Comparison of ENCODE assay signal across 10 cellular contexts in the genomic region with DNA sequence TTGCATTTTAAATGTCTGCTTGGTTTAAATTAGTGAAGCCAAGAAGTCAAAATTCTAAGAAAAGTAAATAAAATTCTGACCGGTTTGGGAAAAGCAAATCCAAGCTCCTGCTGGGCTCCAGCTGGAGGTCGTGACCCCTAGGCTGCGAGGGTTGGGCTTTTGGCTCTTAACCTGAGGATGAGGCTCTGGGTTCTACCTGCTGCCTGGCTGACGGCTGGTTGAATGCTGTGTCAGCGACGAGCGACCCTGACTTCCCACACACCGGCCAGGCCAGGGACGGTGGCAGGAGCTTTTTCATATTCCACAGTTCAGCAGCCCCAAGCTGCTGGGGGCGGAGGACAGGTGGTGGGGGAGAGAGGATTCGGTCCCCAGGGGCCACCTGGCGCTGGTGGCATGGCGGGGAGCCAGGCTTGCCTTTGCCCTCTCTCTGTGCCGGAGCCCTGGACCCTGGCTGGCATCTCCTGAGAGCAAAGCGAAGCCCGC. TPM values are rescaled to one million over a fixed set of nuclear protein-coding genes. Genes with fewer than 3 reads are reported as not detected.
DNase-seq lines count a peak whose midpoint lies in the region; ATAC-seq, FAIRE-seq and TF ChIP-seq lines count a peak whose summit lies in the region.
"Had no signal": no experiment of that assay in that cellular context is flagged by ENCODE, and none has a peak within 500 bp of the region (broad histone marks: within the 10 kb centered on the region; RNA-seq: fewer than 3 reads in every experiment).

No MANE protein-coding gene starts in this region.

- no peaks in the 10 kb centered on the region for H4K20me1 ChIP-seq in osteoblast (ENCODE audit: insufficient read depth, low read length)

- no peak for ATAC-seq in HG03469 (IDR thresholded peaks at IDR 0.05; ENCODE audit: unreplicated experiment)
- ATAC-seq in GM18909 (IDR thresholded peaks at IDR 0.05; ENCODE audit: poor library complexity, unreplicated experiment): no peak
- no peak for ATAC-seq in GM19467 (IDR thresholded peaks at IDR 0.05; ENCODE audit: unreplicated experiment)

- no peak overlapping the region for H3K27ac ChIP-seq in osteoblast (ENCODE audit: low read depth, low read length)

- FAIRE-seq in D721Med (lab: Jason Lieb, UNC): no peak

- DNase-seq in Calu3 (no peak), NCI-H2171 treated with DMSO at 0.1 percent for 48 hours (lab: John Stamatoyannopoulos, UW) (peak; percentile 61), epithelial cell of proximal tubule (ENCODE audit: low read depth) (no peak), osteoblast (ENCODE audit: insufficient read length, low spot score, missing footprints) (peak; percentile 75), D721Med (ENCODE audit: insufficient read length, low spot score) (no peak)
- DNase-seq: GDM1 had no signal

- peak overlapping the region; percentile 92 for H3K4me2 ChIP-seq in osteoblast (ENCODE audit: insufficient read depth, low read length)

- peaks cover 67% of the 10 kb centered on the region for H3K27me3 Mint-ChIP-seq in Calu3 (ENCODE audit: unreplicated experiment)

- TF ChIP-seq CTCF in Calu3 (IDR thresholded peaks at IDR 0.05; ENCODE audit: unreplicated experiment): no peak
- TF ChIP-seq CTCF in epithelial cell of proximal tubule (conservative IDR thresholded peaks at IDR 0.05; ENCODE audit: low read depth, low read length): no peak
- TF ChIP-seq CTCF in osteoblast (IDR thresholded peaks at IDR 0.05; ENCODE audit: extremely low read depth, low read depth, low read length): no peak
- no peak for TF ChIP-seq CTCF in D721Med (IDR thresholded peaks at IDR 0.05; ENCODE audit: insufficient read depth, missing control alignments)

- no TSS peak for BruUV-seq in Calu3 (replicated peaks; lab: Mats Ljungman, UMichigan)

- H3K4me3 ChIP-seq in epithelial cell of proximal tubule (ENCODE audit: low read depth, low read length) (peak overlapping the region; percentile 76), osteoblast (ENCODE audit: insufficient read depth, low read length) (peak overlapping the region; percentile 77)

- no peaks in the 10 kb centered on the region for H3K9me3 ChIP-seq in osteoblast (ENCODE audit: low read depth, low read length)

- peak overlapping the region; percentile 73 for H2AFZ ChIP-seq in osteoblast (ENCODE audit: low read length)

- H3K4me3 Mint-ChIP-seq in Calu3 (ENCODE audit: low read depth, unreplicated experiment): peak overlapping the region; percentile 77
- H3K4me3 Mint-ChIP-seq: stimulated activated effector memory CD8-positive, alpha-beta T cell treated with anti-CD3 and anti-CD28 coated beads, Interleukin-12 subunit alpha, Interleukin-12 subunit beta, amount 100 ng/mL, for 72 hours had no signal

- intact Hi-C loops in Calu3 (cut with micrococcal nuclease; ENCODE audit: unreplicated experiment): no loop called here

- CTCF ChIA-PET in Calu3 (lab: Charles Lee): interaction anchor here (0.6 kb wide), 1 partner anchor 22 kb away, joined by 3 read pairs; no protein-coding TSS in a partner anchor

- peaks cover 5% of the 10 kb centered on the region for H3K36me3 Mint-ChIP-seq in Calu3 (ENCODE audit: insufficient read depth, unreplicated experiment)
- H3K36me3 Mint-ChIP-seq: stimulated activated effector memory CD8-positive, alpha-beta T cell treated with anti-CD3 and anti-CD28 coated beads, Interleukin-12 subunit alpha, Interleukin-12 subunit beta, amount 100 ng/mL, for 72 hours had no signal

- peaks cover under 1% of the 10 kb centered on the region for H3K79me2 ChIP-seq in osteoblast (ENCODE audit: insufficient read depth, low read length)

- no peaks in the 10 kb centered on the region for H3K36me3 ChIP-seq in osteoblast (ENCODE audit: insufficient read depth, low read length)

- no peaks in the 10 kb centered on the region for H3K4me1 Mint-ChIP-seq in Calu3 (ENCODE audit: low read depth, unreplicated experiment)
- H3K4me1 Mint-ChIP-seq: stimulated activated effector memory CD8-positive, alpha-beta T cell treated with anti-CD3 and anti-CD28 coated beads, Interleukin-12 subunit alpha, Interleukin-12 subunit beta, amount 100 ng/mL, for 72 hours had no signal

- no peaks in the 10 kb centered on the region for H3K9me3 Mint-ChIP-seq in Calu3 (ENCODE audit: low read depth, unreplicated experiment)

- no peak overlapping the region for H3K27ac Mint-ChIP-seq in Calu3 (ENCODE audit: unreplicated experiment)
- H3K27ac Mint-ChIP-seq: stimulated activated effector memory CD8-positive, alpha-beta T cell treated with anti-CD3 and anti-CD28 coated beads, Interleukin-12 subunit alpha, Interleukin-12 subunit beta, amount 100 ng/mL, for 72 hours had no signal

- H3K4me1 ChIP-seq in osteoblast (ENCODE audit: insufficient read depth, low read length): peaks cover 25% of the 10 kb centered on the region

- H3K27me3 ChIP-seq in osteoblast (ENCODE audit: insufficient read depth, low read length): no peaks in the 10 kb centered on the region

RNA-seq across cellular contexts. Expression of a gene that starts 0.8 kb away (rescaled TPM):
- total RNA-seq in Calu3 (2022): not detected in 2 replicates
- 3.7 and 3.9 TPM in 2 replicates for total RNA-seq in epithelial cell of proximal tubule
- total RNA-seq in osteoblast: 8.0 and 16.5 TPM in 2 replicates

Comparison
In these comparisons a context has a peak if more than half of its experiments do, and no peak if none do; other contexts are left out.
1. DNase-seq: peak in NCI-H2171 treated with DMSO at 0.1 percent for 48 hours (single experiment) and osteoblast (single experiment); none in Calu3 (single experiment), epithelial cell of proximal tubule (single experiment) and D721Med (single experiment).